In genomic region chr12:104986022-104986941, GRCh38 we compare ENCODE assay signal across 8 cellular contexts. TPM values are rescaled to one million over a fixed set of nuclear protein-coding genes. Genes with fewer than 3 reads are reported as not detected.
DNase-seq lines count a peak whose midpoint lies in the region; TF ChIP-seq lines count a peak whose summit lies in the region.

A gene with protein sequence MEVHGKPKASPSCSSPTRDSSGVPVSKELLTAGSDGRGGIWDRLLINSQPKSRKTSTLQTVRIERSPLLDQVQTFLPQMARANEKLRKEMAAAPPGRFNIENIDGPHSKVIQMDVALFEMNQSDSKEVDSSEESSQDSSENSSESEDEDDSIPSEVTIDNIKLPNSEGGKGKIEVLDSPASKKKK (plus strand): TSS chr12:104986316. CDS start chr12:104986353, 37 bp downstream.

- DNase-seq in GM03348 (ENCODE audit: low spot score) (peak; percentile 97), HEK293T (ENCODE audit: extremely low spot score) (peak; percentile 95), MV-4-11 (lab: John Stamatoyannopoulos, UW) (peak; percentile 71), SK-N-DZ (ENCODE audit: low spot score) (peak; percentile 92), germinal center (ENCODE audit: low spot score) (peak; percentile 90), non-pigmented ciliary epithelial cell (ENCODE audit: low read depth) (peak; percentile 30), superior temporal gyrus (ENCODE audit: extremely low spot score) (peak; percentile 91)
- peak; percentile 88 for DNase-seq in activated naive CD4-positive, alpha-beta T cell treated with Interleukin-2 at 50 U/mL for 16 hours

- POLR2A ChIA-PET in HEK293T (lab: Yijun Ruan, JAX) = interaction anchor here (0.7 to 0.9 kb wide), 2 partner anchors 9 to 317 kb away, joined by 3 read pairs; no protein-coding TSS in a partner anchor

- CTCF ChIA-PET in HEK293T (lab: Yijun Ruan, JAX) = no interaction called here

TF ChIP-seq in HEK293T, 16 proteins besides CTCF, POLR2A, EP300 and RAD21:
- TF ChIP-seq L3MBTL2 (conservative IDR thresholded peaks at IDR 0.05) (peak; percentile 79), HDGF (IDR thresholded peaks at IDR 0.05; ENCODE audit: borderline replicate concordance) (0 out of 2 replicates have a peak, but pooled peaks have one; percentile 42), SUZ12 (IDR thresholded peaks at IDR 0.05) (no peak), CTBP1 (IDR thresholded peaks at IDR 0.05; ENCODE audit: borderline replicate concordance) (no peak), ELF4 (IDR thresholded peaks at IDR 0.05) (peak; percentile 23; the same call in 1 of the 2 replicates), BHLHE40 (IDR thresholded peaks at IDR 0.05; ENCODE audit: borderline replicate concordance) (no peak), ARNT (IDR thresholded peaks at IDR 0.05) (no peak), FOXA1 (IDR thresholded peaks at IDR 0.05) (no peak), TARDBP (IDR thresholded peaks at IDR 0.05) (no peak), FOXM1 (IDR thresholded peaks at IDR 0.05; ENCODE audit: borderline replicate concordance) (no peak), SP1 (IDR thresholded peaks at IDR 0.05) (no peak)
TF ChIP-seq in HEK293T: peak in this region for 3.

RNA-seq across cellular contexts. Expression of the gene that starts here (rescaled TPM):
- 5.9 and 11.6 TPM in 2 replicates for polyA plus RNA-seq in SK-N-DZ (2014; cell fraction: cytosol; rRNA removed)
- 5.2 and 9.0 TPM in 2 replicates for polyA plus RNA-seq in SK-N-DZ (2014; cell fraction: nucleus; rRNA removed)

Comparison
In these comparisons a context has a peak if more than half of its experiments do, and no peak if none do; other contexts are left out.
1. Peak in every context shown above with its lines: DNase-seq.
2. DNase-seq: peak in every context shown above with its lines; median percentile 97 in GM03348; 95 in HEK293T; 92 in SK-N-DZ; 91 in superior temporal gyrus; 90 in germinal center; 88 in activated naive CD4-positive, alpha-beta T cell treated with Interleukin-2 at 50 U/mL for 16 hours; 71 in MV-4-11; 30 in non-pigmented ciliary epithelial cell.